ENCODE assay signal across 25 cellular contexts in genomic region chr9:112820886-112821285, GRCh38.
DNase-seq lines count a peak whose midpoint lies in the region; ATAC-seq and TF ChIP-seq lines count a peak whose summit lies in the region.
"Had no signal": no experiment of that assay in that cellular context is flagged by ENCODE, and none has a peak within 500 bp of the region (broad histone marks: within the 10 kb centered on the region; RNA-seq: fewer than 3 reads in every experiment).

No MANE protein-coding gene starts in this region.

- no peaks in the 10 kb centered on the region for H3K9me3 Mint-ChIP-seq in activated naive CD8-positive, alpha-beta T cell treated with anti-CD3 and anti-CD28 coated beads, Interleukin-2, amount 50 U/mL, for 24 hours
- H3K9me3 Mint-ChIP-seq: activated B cell treated with CpG ODN at 0.5 μM for 24 hours; activated CD8-positive, alpha-beta T cell treated with anti-CD3 and anti-CD28 coated beads for 36 hours; activated T-cell treated with anti-CD3 and anti-CD28 coated beads, Interleukin-2, amount 50 U/mL, for 4 hours; effector memory CD8-positive, alpha-beta T cell had no signal

- no peak overlapping the region for H3K9ac ChIP-seq in colonic mucosa (ENCODE audit: low read depth in 2 of 2, low read length in 2 of 2)

- intact Hi-C loops in colonic mucosa (cut with DNase I) = no loop called here

- TF ChIP-seq CTCF in choroid plexus epithelial cell (conservative IDR thresholded peaks at IDR 0.05; ENCODE audit: low read depth, low read length) = no peak
- no peak for TF ChIP-seq CTCF in colonic mucosa (IDR thresholded peaks at IDR 0.05)

- peak; percentile 23 for DNase-seq in Daoy (ENCODE audit: low read depth)
- peak; percentile 14 for DNase-seq in MV-4-11 (lab: John Stamatoyannopoulos, UW)
- peak; percentile 25 for DNase-seq in choroid plexus epithelial cell (ENCODE audit: low read depth)
- peak; percentile 57 for DNase-seq in iris pigment epithelial cell (ENCODE audit: low read depth)
- no peak for DNase-seq in colonic mucosa
- no peak for DNase-seq in NOMO-1 treated with DMSO at 0.1 percent for 48 hours (lab: John Stamatoyannopoulos, UW; ENCODE audit: unreplicated experiment)
- DNase-seq in kidney tubule cell (ENCODE audit: low spot score) = no peak
- no peak for DNase-seq in activated naive CD8-positive, alpha-beta T cell treated with anti-CD3 and anti-CD28 coated beads, Interleukin-2, amount 50 U/mL, for 24 hours
- DNase-seq: activated B cell treated with CpG ODN at 0.5 μM for 24 hours; activated CD8-positive, alpha-beta T cell treated with anti-CD3 and anti-CD28 coated beads for 36 hours; activated naive CD4-positive, alpha-beta T cell treated with anti-CD3 and anti-CD28 coated beads, Interleukin-2, amount 50 U/mL, for 16 hours; activated T-cell treated with anti-CD3 and anti-CD28 coated beads, Interleukin-2, amount 50 U/mL, for 4 hours; C1 segment of cervical spinal cord; effector memory CD8-positive, alpha-beta T cell; gastrocnemius medialis; left colon; midbrain; MM.1S; NCI-H2081; NCI-H510A treated with DMSO at 0.1 percent for 48 hours; psoas muscle; SJCRH30; stimulated activated CD4-positive, alpha-beta T cell treated with anti-CD3 and anti-CD28 coated beads, Interleukin-4, amount 100 ng/mL, for 4 hours; T-helper 2 cell had no signal

- H3K4me1 ChIP-seq in colonic mucosa = no peaks in the 10 kb centered on the region
- H3K4me1 ChIP-seq: SJCRH30 had no signal

- ATAC-seq in activated naive CD8-positive, alpha-beta T cell treated with anti-CD3 and anti-CD28 coated beads, Interleukin-2, amount 50 U/mL, for 24 hours = no peak
- ATAC-seq: activated CD8-positive, alpha-beta T cell treated with anti-CD3 and anti-CD28 coated beads for 36 hours; activated T-cell treated with anti-CD3 and anti-CD28 coated beads, Interleukin-2, amount 50 U/mL, for 4 hours; effector memory CD8-positive, alpha-beta T cell; gastrocnemius medialis; left colon; psoas muscle had no signal

- H3K4me3 Mint-ChIP-seq in activated naive CD8-positive, alpha-beta T cell treated with anti-CD3 and anti-CD28 coated beads, Interleukin-2, amount 50 U/mL, for 24 hours = no peak overlapping the region
- H3K4me3 Mint-ChIP-seq: activated B cell treated with CpG ODN at 0.5 μM for 24 hours; activated CD8-positive, alpha-beta T cell treated with anti-CD3 and anti-CD28 coated beads for 36 hours; activated T-cell treated with anti-CD3 and anti-CD28 coated beads, Interleukin-2, amount 50 U/mL, for 4 hours; effector memory CD8-positive, alpha-beta T cell had no signal

- no peak overlapping the region for H3K27ac Mint-ChIP-seq in activated naive CD8-positive, alpha-beta T cell treated with anti-CD3 and anti-CD28 coated beads, Interleukin-2, amount 50 U/mL, for 24 hours
- H3K27ac Mint-ChIP-seq: activated B cell treated with CpG ODN at 0.5 μM for 24 hours; activated CD8-positive, alpha-beta T cell treated with anti-CD3 and anti-CD28 coated beads for 36 hours had no signal

- no peaks in the 10 kb centered on the region for H3K27me3 ChIP-seq in colonic mucosa
- H3K27me3 ChIP-seq: gastrocnemius medialis, SJCRH30 had no signal

- H3K36me3 ChIP-seq in colonic mucosa = no peaks in the 10 kb centered on the region
- H3K36me3 ChIP-seq: gastrocnemius medialis had no signal

- H3K27me3 Mint-ChIP-seq in activated naive CD8-positive, alpha-beta T cell treated with anti-CD3 and anti-CD28 coated beads, Interleukin-2, amount 50 U/mL, for 24 hours = no peaks in the 10 kb centered on the region
- H3K27me3 Mint-ChIP-seq: activated B cell treated with CpG ODN at 0.5 μM for 24 hours; activated CD8-positive, alpha-beta T cell treated with anti-CD3 and anti-CD28 coated beads for 36 hours; effector memory CD8-positive, alpha-beta T cell had no signal

- H3K9me3 ChIP-seq in colonic mucosa = no peaks in the 10 kb centered on the region
- H3K9me3 ChIP-seq: gastrocnemius medialis, psoas muscle, SJCRH30 had no signal

- H3K4me3 ChIP-seq in choroid plexus epithelial cell (ENCODE audit: low read depth, low read length) (no peak overlapping the region), colonic mucosa (no peak overlapping the region)
- H3K4me3 ChIP-seq: gastrocnemius medialis, psoas muscle, SJCRH30, smooth muscle cell had no signal

- no peak overlapping the region for H3K27ac ChIP-seq in colonic mucosa
- H3K27ac ChIP-seq: gastrocnemius medialis, psoas muscle, SJCRH30 had no signal

- peaks cover 14% of the 10 kb centered on the region for H3K4me1 Mint-ChIP-seq in activated naive CD8-positive, alpha-beta T cell treated with anti-CD3 and anti-CD28 coated beads, Interleukin-2, amount 50 U/mL, for 24 hours

- peaks cover 4% of the 10 kb centered on the region for H3K36me3 Mint-ChIP-seq in activated naive CD8-positive, alpha-beta T cell treated with anti-CD3 and anti-CD28 coated beads, Interleukin-2, amount 50 U/mL, for 24 hours (ENCODE audit: low read depth)

Comparison
In these comparisons a context has a peak if more than half of its experiments do, and no peak if none do; other contexts are left out.
1. DNase-seq: peak in Daoy (single experiment), MV-4-11 (single experiment), choroid plexus epithelial cell (single experiment) and iris pigment epithelial cell (single experiment); none in colonic mucosa (single experiment), NOMO-1 treated with DMSO at 0.1 percent for 48 hours (single experiment), kidney tubule cell (single experiment) and activated naive CD8-positive, alpha-beta T cell treated with anti-CD3 and anti-CD28 coated beads, Interleukin-2, amount 50 U/mL, for 24 hours (single experiment).